Comparison of ENCODE assay signal across 18 cellular contexts in genomic region chr3:42262525-42262924, GRCh38. TPM values are rescaled to one million over a fixed set of nuclear protein-coding genes. Genes with fewer than 3 reads are reported as not detected.
DNase-seq lines count a peak whose midpoint lies in the region; ATAC-seq, FAIRE-seq and TF ChIP-seq lines count a peak whose summit lies in the region.
"Had no signal": no experiment of that assay in that cellular context is flagged by ENCODE, and none has a peak within 500 bp of the region (broad histone marks: within the 10 kb centered on the region; RNA-seq: fewer than 3 reads in every experiment).

No MANE protein-coding gene starts in this region.

- H3K27ac ChIP-seq in kidney (ENCODE audit: low read depth in 2 of 2, low read length in 2 of 2), result no peak overlapping the region
- H3K27ac ChIP-seq: colonic mucosa, left ventricle myocardium inferior, skin epidermis had no signal

- intact Hi-C loops in kidney (cut with DNase I), result no loop called here

- no peak overlapping the region; the same call in 1 of the 2 replicates for H3K4me3 Mint-ChIP-seq in HFFc6
- H3K4me3 Mint-ChIP-seq in activated T-helper 17 cell treated with anti-CD3 and anti-CD28 coated beads, Interleukin-2, amount 50 U/mL, for 72 hours, result no peak overlapping the region
- H3K4me3 Mint-ChIP-seq in T-helper 17 cell, result no peak overlapping the region
- H3K4me3 Mint-ChIP-seq: type B pancreatic cell had no signal

- FAIRE-seq in kidney (lab: Jason Lieb, UNC), result no peak
- FAIRE-seq: GM18507 had no signal

- H3K4me1 Mint-ChIP-seq in HFFc6 (ENCODE audit: low read depth), result peaks cover 21% of the 10 kb centered on the region
- no peaks in the 10 kb centered on the region for H3K4me1 Mint-ChIP-seq in activated T-helper 17 cell treated with anti-CD3 and anti-CD28 coated beads, Interleukin-2, amount 50 U/mL, for 72 hours
- peaks cover 6% of the 10 kb centered on the region for H3K4me1 Mint-ChIP-seq in T-helper 17 cell

- no peak for ATAC-seq in activated T-helper 17 cell treated with anti-CD3 and anti-CD28 coated beads, Interleukin-2, amount 50 U/mL, for 72 hours (replicated peaks)
- no peak for ATAC-seq in T-helper 17 cell

- H3K36me3 Mint-ChIP-seq in HFFc6 (ENCODE audit: low read depth), result no peaks in the 10 kb centered on the region
- no peaks in the 10 kb centered on the region for H3K36me3 Mint-ChIP-seq in activated T-helper 17 cell treated with anti-CD3 and anti-CD28 coated beads, Interleukin-2, amount 50 U/mL, for 72 hours (ENCODE audit: low read depth)
- H3K36me3 Mint-ChIP-seq in T-helper 17 cell (ENCODE audit: low read depth), result peaks cover 6% of the 10 kb centered on the region
- H3K36me3 Mint-ChIP-seq: type B pancreatic cell had no signal

- H3K36me3 ChIP-seq in adipocyte (ENCODE audit: control insufficient read depth, insufficient read depth, low read length, severe bottlenecking) (no peaks in the 10 kb centered on the region), kidney (ENCODE audit: control insufficient read depth in 1 of 2, insufficient read depth in 2 of 2, low read length in 2 of 2) (no peaks in the 10 kb centered on the region)
- H3K36me3 ChIP-seq: colonic mucosa, left ventricle myocardium inferior had no signal

- H3K4me3 ChIP-seq in AG04449 (ENCODE audit: low read depth, low read length) (no peak overlapping the region), adipocyte (ENCODE audit: low read length) (no peak overlapping the region), foreskin fibroblast (ENCODE audit: low read depth in 1 of 2, low read length in 2 of 2) (no peak overlapping the region), kidney (ENCODE audit: low read length in 2 of 2) (no peak overlapping the region)
- H3K4me3 ChIP-seq: colonic mucosa, skin epidermis had no signal

- H3K27ac Mint-ChIP-seq in HFFc6 (peak overlapping the region; percentile 56), T-helper 17 cell (no peak overlapping the region)
- H3K27ac Mint-ChIP-seq in activated T-helper 17 cell treated with anti-CD3 and anti-CD28 coated beads, Interleukin-2, amount 50 U/mL, for 72 hours, result no peak overlapping the region
- H3K27ac Mint-ChIP-seq: type B pancreatic cell had no signal

- H3K4me1 ChIP-seq in adipocyte (ENCODE audit: control insufficient read depth, insufficient read depth, low read length) (peaks cover 10% of the 10 kb centered on the region), kidney (ENCODE audit: control insufficient read depth in 1 of 2, insufficient read depth in 1 of 2, low read depth in 1 of 2, low read length in 2 of 2) (peaks cover 0 to 3% of the 10 kb centered on the region in 2 donors)
- H3K4me1 ChIP-seq: colonic mucosa had no signal

- peaks cover 43% of the 10 kb centered on the region for H3K27me3 Mint-ChIP-seq in HFFc6 (ENCODE audit: insufficient read depth)
- H3K27me3 Mint-ChIP-seq in activated T-helper 17 cell treated with anti-CD3 and anti-CD28 coated beads, Interleukin-2, amount 50 U/mL, for 72 hours, result peaks cover 58% of the 10 kb centered on the region
- H3K27me3 Mint-ChIP-seq in T-helper 17 cell, result peaks cover 71% of the 10 kb centered on the region

- POLR2A ChIA-PET in AG04449 (lab: Yijun Ruan, JAX), result no interaction called here

- H3K9me3 ChIP-seq in adipocyte (ENCODE audit: control insufficient read depth, low read length), result no peaks in the 10 kb centered on the region
- H3K9me3 ChIP-seq in kidney (ENCODE audit: control insufficient read depth in 1 of 2, low read length in 2 of 2), result no peaks in the 10 kb centered on the region
- H3K9me3 ChIP-seq in T-helper 17 cell (ENCODE audit: control insufficient read depth, low read length, poor library complexity, severe bottlenecking), result no peaks in the 10 kb centered on the region
- H3K9me3 ChIP-seq: colonic mucosa, left ventricle myocardium inferior had no signal

- H3K9ac ChIP-seq in adipocyte (ENCODE audit: low read length) (no peak overlapping the region), kidney (ENCODE audit: low read length in 2 of 2) (no peak overlapping the region)

- DNase-seq in AG04449 (ENCODE audit: low read depth, low spot score) (peak; percentile 52), HFFc6 (peak; percentile 96), adipocyte (ENCODE audit: low read depth) (peak; percentile 62), foreskin fibroblast (peak; percentile 88 to 93), DMS 273 (lab: John Stamatoyannopoulos, UW; ENCODE audit: unreplicated experiment) (no peak), kidney (no peak), T-helper 17 cell (no peak)
- DNase-seq: AML-193, colonic mucosa, DND-41, left ventricle myocardium inferior had no signal

- TF ChIP-seq CTCF in AG04449 (IDR thresholded peaks at IDR 0.05; ENCODE audit: insufficient read depth, low read length, missing control alignments), result no peak
- no peak for TF ChIP-seq CTCF in HFFc6 (IDR thresholded peaks at IDR 0.05)
- TF ChIP-seq CTCF in foreskin fibroblast (IDR thresholded peaks at IDR 0.05; ENCODE audit: low read depth, low read length), result no peak
- TF ChIP-seq CTCF in kidney (IDR thresholded peaks at IDR 0.05; ENCODE audit: borderline replicate concordance, extremely low read depth, insufficient read depth), result no peak

- peaks cover 33% of the 10 kb centered on the region for H3K27me3 ChIP-seq in adipocyte (replicated peaks; ENCODE audit: control insufficient read depth, insufficient read depth, low read length)

- CTCF ChIA-PET in AG04449 (lab: Yijun Ruan, JAX), result interaction anchor here (0.7 to 5.5 kb wide), 3 partner anchors 14 to 285 kb away, joined by 3 to 35 read pairs (median 18); no protein-coding TSS in a partner anchor

- H3K9me3 Mint-ChIP-seq in HFFc6, result no peaks in the 10 kb centered on the region
- H3K9me3 Mint-ChIP-seq in activated T-helper 17 cell treated with anti-CD3 and anti-CD28 coated beads, Interleukin-2, amount 50 U/mL, for 72 hours, result no peaks in the 10 kb centered on the region
- H3K9me3 Mint-ChIP-seq: type B pancreatic cell had no signal

RNA-seq across cellular contexts. Expression of gene CCK, which starts 3.5 kb away (rescaled TPM):
- not detected for total RNA-seq in HFFc6 (2021; fragmentation: NEBNext Ultra II Directional; extraction: Animal tissue kit (Norgen Biotek cat#: 25700))
- total RNA-seq in activated T-helper 17 cell treated with anti-CD3 and anti-CD28 coated beads, Interleukin-2, amount 50 U/mL, for 72 hours, result not detected
- total RNA-seq in kidney, result not detected
- not detected for polyA plus RNA-seq in kidney (ENCODE audit: insufficient read depth, low read depth, low replicate concordance)
- not detected for total RNA-seq in T-helper 17 cell
- total RNA-seq: colonic mucosa, glomerular endothelial cell, left ventricle myocardium inferior, LHCN-M2 had no signal
- polyA plus RNA-seq: neural cell had no signal

Comparison
In these comparisons a context has a peak if more than half of its experiments do, and no peak if none do; other contexts are left out.
1. DNase-seq: peak in AG04449 (single experiment), HFFc6 (single experiment), adipocyte (single experiment) and foreskin fibroblast (2 of 2); none in DMS 273 (single experiment), kidney (single experiment) and T-helper 17 cell (0 of 3).